In genomic region chr11:34915136-34916013, GRCh38 we compare ENCODE assay signal across 1 cellular context.
TF ChIP-seq lines count a peak whose summit lies in the region.

No MANE protein-coding gene starts in this region.

TF ChIP-seq in K562, 482 proteins besides CTCF, POLR2A, EP300 and RAD21 (continued from another document):
- TF ChIP-seq EHMT2 (IDR thresholded peaks at IDR 0.05) (no peak), NFRKB (IDR thresholded peaks at IDR 0.05; ENCODE audit: low read depth) (0 out of 2 replicates have a peak, but pooled peaks have one; percentile 38), PRDM10 (IDR thresholded peaks at IDR 0.05; ENCODE audit: partially characterized antibody) (no peak), FOSL1 (tag; conservative IDR thresholded peaks at IDR 0.05) (peak; percentile 34; the same call in 1 of the 2 replicates), ZNF165 (CRISPR knock-in tag; IDR thresholded peaks at IDR 0.05; ENCODE audit: borderline replicate concordance) (no peak), GTF2A2 (tag; IDR thresholded peaks at IDR 0.05) (no peak; the same call in 1 of the 2 replicates), ZNF395 (CRISPR knock-in tag; IDR thresholded peaks at IDR 0.05) (no peak), SMAD1 (IDR thresholded peaks at IDR 0.05; ENCODE audit: low read depth, low read length, partially characterized antibody) (no peak), CHCHD3 (CRISPR knock-in tag; IDR thresholded peaks at IDR 0.05) (no peak), ZBTB43 (CRISPR knock-in tag; IDR thresholded peaks at IDR 0.05) (0 out of 2 replicates have a peak, but pooled peaks have one; percentile 5), ZNF444 (CRISPR knock-in tag; IDR thresholded peaks at IDR 0.05) (no peak), NCOA4 (IDR thresholded peaks at IDR 0.05; ENCODE audit: partially characterized antibody) (no peak), CEBPZ (IDR thresholded peaks at IDR 0.05; ENCODE audit: borderline replicate concordance, low read depth, low read length) (no peak), NR2F6 (CRISPR knock-in tag; IDR thresholded peaks at IDR 0.05) (no peak), MBD1 (CRISPR knock-in tag; IDR thresholded peaks at IDR 0.05) (no peak), ZNF583 (CRISPR knock-in tag; IDR thresholded peaks at IDR 0.05) (no peak), ARNT (IDR thresholded peaks at IDR 0.05) (no peak), TEAD1 (CRISPR knock-in tag; IDR thresholded peaks at IDR 0.05) (no peak), BRCA1 (IDR thresholded peaks at IDR 0.05) (no peak), BRCA1 (CRISPR knock-in tag; IDR thresholded peaks at IDR 0.05) (no peak), CHD2 (IDR thresholded peaks at IDR 0.05; ENCODE audit: low read depth, low read length) (no peak), STAG1 (CRISPR knock-in tag; IDR thresholded peaks at IDR 0.05; ENCODE audit: borderline replicate concordance) (0 out of 2 replicates have a peak, but pooled peaks have one; percentile 48), GMEB1 (CRISPR knock-in tag; IDR thresholded peaks at IDR 0.05) (no peak), FOXK1 (CRISPR knock-in tag; IDR thresholded peaks at IDR 0.05; ENCODE audit: borderline replicate concordance) (no peak), THAP7 (CRISPR knock-in tag; IDR thresholded peaks at IDR 0.05) (no peak), DACH1 (IDR thresholded peaks at IDR 0.05; ENCODE audit: partially characterized antibody) (no peak), PTBP1 (IDR thresholded peaks at IDR 0.05; ENCODE audit: low read depth, low read length) (no peak), FOXJ2 (tag; IDR thresholded peaks at IDR 0.05) (0 out of 2 replicates have a peak, but pooled peaks have one; percentile 40), ARID1B (IDR thresholded peaks at IDR 0.05) (no peak), ATF7 (IDR thresholded peaks at IDR 0.05) (peak; percentile 28; the same call in 1 of the 2 replicates), CCNT2 (IDR thresholded peaks at IDR 0.05; ENCODE audit: borderline replicate concordance, extremely low read depth, insufficient read length, low read depth, low read length) (no peak), ZNF316 (IDR thresholded peaks at IDR 0.05) (peak; percentile 58), ZNF143 (CRISPR knock-in tag; IDR thresholded peaks at IDR 0.05) (peak; percentile 48; the same call in 1 of the 2 replicates), BRD9 (IDR thresholded peaks at IDR 0.05; ENCODE audit: low read depth, partially characterized antibody) (no peak), ATF3 (IDR thresholded peaks at IDR 0.05) (peak; percentile 23; the same call in 1 of the 2 replicates), ATF3 (CRISPR knock-in tag; conservative IDR thresholded peaks at IDR 0.05) (peak; percentile 69; the same call in 1 of the 2 replicates), ZKSCAN8 (CRISPR knock-in tag; IDR thresholded peaks at IDR 0.05) (no peak), LCOR (CRISPR knock-in tag; IDR thresholded peaks at IDR 0.05) (peak; percentile 6; the same call in 1 of the 2 replicates), ZBTB5 (IDR thresholded peaks at IDR 0.05) (no peak)
